ENCODE assay signal across 8 cellular contexts in genomic region chr2:84919885-84920580, GRCh38. TPM values are rescaled to one million over a fixed set of nuclear protein-coding genes. Genes with fewer than 3 reads are reported as not detected.
DNase-seq lines count a peak whose midpoint lies in the region; ATAC-seq and TF ChIP-seq lines count a peak whose summit lies in the region.

No MANE protein-coding gene starts in this region.

- intact Hi-C loops in activated CD8-positive, alpha-beta T cell treated with anti-CD3 and anti-CD28 coated beads for 36 hours (cut with micrococcal nuclease), result no loop called here
- intact Hi-C loops in psoas muscle (cut with DNase I), result loop anchor here in 1 of 2 donors (10.0 kb wide), 1 partner anchor 375 kb away; no protein-coding TSS in a partner anchor

- peaks cover 50% of the 10 kb centered on the region for H3K4me1 Mint-ChIP-seq in activated CD8-positive, alpha-beta T cell treated with anti-CD3 and anti-CD28 coated beads for 36 hours (ENCODE audit: low read depth)

- H3K36me3 Mint-ChIP-seq in activated CD8-positive, alpha-beta T cell treated with anti-CD3 and anti-CD28 coated beads for 36 hours (ENCODE audit: low read depth), result no peaks in the 10 kb centered on the region

- ATAC-seq in GM21367 (IDR thresholded peaks at IDR 0.05; ENCODE audit: unreplicated experiment) (peak; percentile 37), psoas muscle (peak; percentile 86 to 94 (median 90))
- peak; percentile 82 for ATAC-seq in activated CD8-positive, alpha-beta T cell treated with anti-CD3 and anti-CD28 coated beads for 36 hours

- WGBS in psoas muscle, 3 donors, result 20 to 30% (median 27%) methylated on average over 7 of the region's 7 CpGs

- no peaks in the 10 kb centered on the region for H3K27me3 ChIP-seq in psoas muscle (ENCODE audit: insufficient read depth in 3 of 3, low read length in 2 of 3)

- no peaks in the 10 kb centered on the region for H3K9me3 Mint-ChIP-seq in activated CD8-positive, alpha-beta T cell treated with anti-CD3 and anti-CD28 coated beads for 36 hours

- no peaks in the 10 kb centered on the region for H3K27me3 Mint-ChIP-seq in activated CD8-positive, alpha-beta T cell treated with anti-CD3 and anti-CD28 coated beads for 36 hours

- POLR2A ChIA-PET in activated CD8-positive, alpha-beta T cell treated with anti-CD3 and anti-CD28 coated beads for 36 hours (lab: Charles Lee), result interaction anchor here (0.6 to 10.8 kb wide), 8 partner anchors 9 to 133 kb away, joined by 3 to 170 read pairs (median 5); partner anchors contain the start of genes TMSB10 and TRABD2A

- H3K4me3 Mint-ChIP-seq in activated CD8-positive, alpha-beta T cell treated with anti-CD3 and anti-CD28 coated beads for 36 hours, result peak overlapping the region; percentile 69

- peak; percentile 98 for DNase-seq in EH (ENCODE audit: low read depth)
- peak; percentile 76 for DNase-seq in HK-2 (ENCODE audit: unreplicated experiment)
- peak; percentile 85 for DNase-seq in activated CD8-positive, alpha-beta T cell treated with anti-CD3 and anti-CD28 coated beads for 36 hours
- DNase-seq in fibroblast of pulmonary artery (ENCODE audit: low read depth), result peak; percentile 98
- DNase-seq in psoas muscle, result peak; percentile 37 to 58
- no peak for DNase-seq in NCI-H1092 (lab: John Stamatoyannopoulos, UW)
- no peak for DNase-seq in middle frontal gyrus (ENCODE audit: extremely low spot score, low spot score)

- peak overlapping the region; percentile 67 for H3K27ac ChIP-seq in psoas muscle

- no peaks in the 10 kb centered on the region for H3K36me3 ChIP-seq in psoas muscle (ENCODE audit: insufficient read depth in 1 of 2, low read depth in 1 of 2)

- H3K4me1 ChIP-seq in psoas muscle, result peaks cover 3% of the 10 kb centered on the region

- H3K27ac Mint-ChIP-seq in activated CD8-positive, alpha-beta T cell treated with anti-CD3 and anti-CD28 coated beads for 36 hours, result peak overlapping the region; percentile 96

- no peaks in the 10 kb centered on the region for H3K9me3 ChIP-seq in psoas muscle

- CTCF ChIA-PET in activated CD8-positive, alpha-beta T cell treated with anti-CD3 and anti-CD28 coated beads for 36 hours (lab: Charles Lee), result interaction anchor here (0.6 to 2.8 kb wide), 7 partner anchors 12 to 38 kb away, joined by 4 to 15 read pairs (median 5); partner anchors contain the start of gene TMSB10

- TF ChIP-seq CTCF in activated CD8-positive, alpha-beta T cell treated with anti-CD3 and anti-CD28 coated beads for 36 hours (IDR thresholded peaks at IDR 0.05), result no peak
- no peak for TF ChIP-seq CTCF in fibroblast of pulmonary artery (IDR thresholded peaks at IDR 0.05; ENCODE audit: low read length, missing control alignments)
- TF ChIP-seq CTCF in psoas muscle (IDR thresholded peaks at IDR 0.05), result no peak

- H3K4me3 ChIP-seq in fibroblast of pulmonary artery (replicated peaks; ENCODE audit: low read depth, low read length), result peak overlapping the region; percentile 43
- no peak overlapping the region for H3K4me3 ChIP-seq in psoas muscle

RNA-seq across cellular contexts. Expression of gene TMSB10, which starts 14.6 kb away (rescaled TPM):
- total RNA-seq in activated CD8-positive, alpha-beta T cell treated with anti-CD3 and anti-CD28 coated beads for 36 hours, result 1,000 to 10,000 TPM; 2,035 to 2,060 TPM
- total RNA-seq in psoas muscle, result 100 to 1,000 TPM; 181 to 306 (median 239) TPM
- 100 to 1,000 TPM; 223 to 849 (median 317) TPM for polyA plus RNA-seq in psoas muscle

RNA-seq across cellular contexts. Expression of gene TRABD2A, which starts 39.1 kb away (rescaled TPM):
- 10 to 100 TPM; 56.3 to 56.4 TPM for total RNA-seq in activated CD8-positive, alpha-beta T cell treated with anti-CD3 and anti-CD28 coated beads for 36 hours
- under 1 TPM; 0.32 to 0.74 (median 0.47) TPM for total RNA-seq in psoas muscle
- under 1 TPM; 0.27 to 0.47 (median 0.35) TPM for polyA plus RNA-seq in psoas muscle

RNA-seq across cellular contexts. Expression of gene KCMF1, which starts 50.9 kb away (rescaled TPM):
- 100 to 1,000 TPM; 101 to 105 TPM for total RNA-seq in activated CD8-positive, alpha-beta T cell treated with anti-CD3 and anti-CD28 coated beads for 36 hours
- total RNA-seq in psoas muscle, result 100 to 1,000 TPM in 3 of 4 donors, 10 to 100 TPM in 1; 89.0 to 197 (median 153) TPM
- 100 to 1,000 TPM in 1 of 3 donors, 10 to 100 TPM in 2; 74.6 to 374 (median 97.3) TPM for polyA plus RNA-seq in psoas muscle

Comparison
In these comparisons a context has a peak if more than half of its experiments do, and no peak if none do; other contexts are left out.
1. DNase-seq: peak in EH (single experiment), HK-2 (single experiment), activated CD8-positive, alpha-beta T cell treated with anti-CD3 and anti-CD28 coated beads for 36 hours (single experiment), fibroblast of pulmonary artery (single experiment) and psoas muscle (2 of 2); none in NCI-H1092 (single experiment) and middle frontal gyrus (single experiment).
2. ATAC-seq: peak in every context shown above with its lines; median percentile 90 in psoas muscle; 82 in activated CD8-positive, alpha-beta T cell treated with anti-CD3 and anti-CD28 coated beads for 36 hours; 37 in GM21367.
3. RNA of gene TMSB10, which starts 14.6 kb away (total RNA-seq): 2,035 to 2,060 TPM in activated CD8-positive, alpha-beta T cell treated with anti-CD3 and anti-CD28 coated beads for 36 hours; 181 to 306 TPM in psoas muscle; every median in the first group is over 4 times any median in the second.
4. RNA of gene TRABD2A, which starts 39.1 kb away (total RNA-seq): 56.3 to 56.4 TPM in activated CD8-positive, alpha-beta T cell treated with anti-CD3 and anti-CD28 coated beads for 36 hours; 0.32 to 0.74 TPM in psoas muscle; every median in the first group is over 10 times any median in the second.